32 cellular contexts compared by ENCODE assay signal in the genomic region with DNA sequence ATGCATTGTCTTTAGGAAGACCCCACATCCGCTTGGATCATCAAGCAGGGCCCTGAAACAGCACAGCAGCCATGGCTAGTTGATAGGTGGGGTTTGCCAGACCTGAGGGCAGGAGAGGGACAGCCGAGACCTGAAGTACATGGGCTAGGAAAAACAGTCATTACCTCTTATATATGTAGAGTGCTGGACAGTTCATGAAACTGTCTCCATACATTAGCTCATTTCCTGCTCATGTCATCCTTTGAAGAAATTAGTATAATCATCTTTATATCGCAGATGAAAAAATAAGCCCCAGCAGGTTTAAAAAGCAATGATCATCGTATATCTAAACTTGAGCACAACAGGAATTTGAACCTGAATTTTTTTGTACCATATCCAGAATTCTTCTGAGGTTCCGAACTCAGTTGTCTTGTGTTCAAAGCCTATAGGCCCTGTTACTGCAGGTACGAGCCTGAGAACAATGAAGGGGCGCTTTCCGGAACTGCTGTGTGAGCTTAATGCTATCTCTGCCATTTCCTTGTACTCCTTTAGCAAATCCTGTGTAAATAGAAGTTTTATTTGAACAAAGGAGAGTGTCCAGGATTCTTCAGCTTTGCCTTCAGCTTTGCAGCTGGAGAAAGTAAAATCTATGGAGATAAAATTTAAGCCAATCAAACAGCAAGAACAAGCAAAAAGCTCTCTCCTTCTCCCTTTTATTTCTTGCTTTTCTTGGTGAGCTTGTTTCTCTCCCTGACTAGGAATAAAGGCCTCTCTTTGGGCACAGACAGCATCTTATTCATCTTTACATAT. TPM values are rescaled to one million over a fixed set of nuclear protein-coding genes. Genes with fewer than 3 reads are reported as not detected.
A peak's percentile ranks its signal among the peaks of the same experiment; 100 is the strongest.
DNase-seq lines count a peak whose midpoint lies in the region; ATAC-seq and TF ChIP-seq lines count a peak whose summit lies in the region.
"Had no signal": no experiment of that assay in that cellular context is flagged by ENCODE, and none has a peak within 500 bp of the region (broad histone marks: within the 10 kb centered on the region; RNA-seq: fewer than 3 reads in every experiment).

No MANE protein-coding gene starts in this region.

- peaks cover 54% of the 10 kb centered on the region for H3K4me1 Mint-ChIP-seq in activated T-cell treated with anti-CD3 and anti-CD28 coated beads, Interleukin-2, amount 50 U/mL, for 72 hours (ENCODE audit: low read depth)
- peaks cover 52% of the 10 kb centered on the region for H3K4me1 Mint-ChIP-seq in activated naive CD8-positive, alpha-beta T cell treated with anti-CD3 and anti-CD28 coated beads for 36 hours
- peaks cover 36 to 43% (median 37%) of the 10 kb centered on the region in 3 donors for H3K4me1 Mint-ChIP-seq in T-cell

- H3K27me3 ChIP-seq in hepatocyte: peaks cover 24% of the 10 kb centered on the region
- H3K27me3 ChIP-seq: breast epithelium, esophagus squamous epithelium, MG63, SJSA1, stomach, thyroid gland had no signal

- no peaks in the 10 kb centered on the region for H3K4me1 ChIP-seq in hepatocyte (ENCODE audit: insufficient read depth)
- H3K4me1 ChIP-seq: breast epithelium, HAP-1, stomach, thyroid gland had no signal

- H3K9me2 ChIP-seq in hepatocyte (replicated peaks; ENCODE audit: insufficient read depth): no peaks in the 10 kb centered on the region

- no peak for DNase-seq in activated T-cell treated with anti-CD3 and anti-CD28 coated beads, Interleukin-2, amount 50 U/mL, for 72 hours
- no peak for DNase-seq in activated T-cell treated with anti-CD3 and anti-CD28 coated beads, Interleukin-2, amount 50 U/mL, for 1 hour
- DNase-seq in activated naive CD8-positive, alpha-beta T cell treated with anti-CD3 and anti-CD28 coated beads for 36 hours: no peak
- DNase-seq in hepatocyte (ENCODE audit: low spot score) (peak; percentile 12), middle frontal gyrus (ENCODE audit: extremely low spot score, low spot score) (no peak), NCI-H2196 (lab: John Stamatoyannopoulos, UW; ENCODE audit: unreplicated experiment) (no peak), T-cell (no peak)
- DNase-seq: activated naive CD4-positive, alpha-beta T cell treated with Interleukin-2 at 50 U/mL for 16 hours; activated T-cell treated with anti-CD3 and anti-CD28 coated beads, Interleukin-2, amount 50 U/mL, for 48 hours; amniotic stem cell; CD8-positive, alpha-beta memory T cell; effector memory CD4-positive, alpha-beta T cell; esophagus squamous epithelium; foreskin melanocyte; left cardiac atrium; MG63; NCI-H1105 treated with DMSO at 0.1 percent for 48 hours; NCI-H1930; NCI-H2227 treated with DMSO at 0.1 percent for 48 hours; NCI-H748 treated with DMSO at 0.1 percent for 48 hours; stimulated activated CD4-positive, alpha-beta T cell treated with anti-CD3 and anti-CD28 coated beads, Interleukin-15, amount 100 ng/mL, for 24 hours; stomach; thyroid gland had no signal

- CTCF ChIA-PET in T-cell (lab: Charles Lee): no interaction called here

- ATAC-seq in activated T-cell treated with anti-CD3 and anti-CD28 coated beads, Interleukin-2, amount 50 U/mL, for 72 hours (replicated peaks in 1 of 2): no peak
- no peak for ATAC-seq in GM19324 (IDR thresholded peaks at IDR 0.05; ENCODE audit: low FRiP score, unreplicated experiment)
- ATAC-seq in T-cell (replicated peaks in 1 of 4): no peak
- ATAC-seq: K562, left cardiac atrium had no signal

- no peaks in the 10 kb centered on the region for H3K27me3 Mint-ChIP-seq in activated T-cell treated with anti-CD3 and anti-CD28 coated beads, Interleukin-2, amount 50 U/mL, for 72 hours (ENCODE audit: low read depth)
- H3K27me3 Mint-ChIP-seq in activated naive CD8-positive, alpha-beta T cell treated with anti-CD3 and anti-CD28 coated beads for 36 hours: no peaks in the 10 kb centered on the region
- H3K27me3 Mint-ChIP-seq in T-cell: no peaks in the 10 kb centered on the region
- H3K27me3 Mint-ChIP-seq: B cell; CD8-positive, alpha-beta memory T cell; memory B cell; progenitor cell of endocrine pancreas had no signal

- no peak overlapping the region for H3K4me2 ChIP-seq in hepatocyte

- H3K79me2 ChIP-seq in hepatocyte: no peaks in the 10 kb centered on the region

- H3K27ac Mint-ChIP-seq in activated T-cell treated with anti-CD3 and anti-CD28 coated beads, Interleukin-2, amount 50 U/mL, for 72 hours: peak overlapping the region; percentile 72
- H3K27ac Mint-ChIP-seq in activated naive CD8-positive, alpha-beta T cell treated with anti-CD3 and anti-CD28 coated beads for 36 hours: peak overlapping the region; percentile 40
- H3K27ac Mint-ChIP-seq in T-cell: no peak overlapping the region
- H3K27ac Mint-ChIP-seq: B cell, memory B cell, progenitor cell of endocrine pancreas had no signal

- H3K27ac ChIP-seq in hepatocyte: no peak overlapping the region
- H3K27ac ChIP-seq: breast epithelium, esophagus squamous epithelium, SJSA1, stomach, thyroid gland had no signal

- no peak for TF ChIP-seq CTCF in hepatocyte (IDR thresholded peaks at IDR 0.05; ENCODE audit: poor library complexity)

- H3K4me3 Mint-ChIP-seq in activated T-cell treated with anti-CD3 and anti-CD28 coated beads, Interleukin-2, amount 50 U/mL, for 72 hours: no peak overlapping the region
- no peak overlapping the region for H3K4me3 Mint-ChIP-seq in activated naive CD8-positive, alpha-beta T cell treated with anti-CD3 and anti-CD28 coated beads for 36 hours
- H3K4me3 Mint-ChIP-seq in T-cell: no peak overlapping the region
- H3K4me3 Mint-ChIP-seq: B cell; CD8-positive, alpha-beta memory T cell; memory B cell had no signal

- no peaks in the 10 kb centered on the region for H4K20me1 ChIP-seq in hepatocyte (ENCODE audit: insufficient read depth, poor library complexity, severe bottlenecking)

- POLR2A ChIA-PET in T-cell (lab: Charles Lee): interaction anchor here in 1 of 2 donors (0.6 to 0.8 kb wide), 2 partner anchors 16 to 32 kb away, joined by 3 to 4 read pairs; partner anchors contain the start of gene DUSP10

- H3K9me3 ChIP-seq in hepatocyte (ENCODE audit: low read depth): no peaks in the 10 kb centered on the region
- H3K9me3 ChIP-seq: breast epithelium, esophagus squamous epithelium, HAP-1, MG63, SJSA1, stomach, thyroid gland had no signal

- no peaks in the 10 kb centered on the region for H3K36me3 ChIP-seq in hepatocyte (replicated peaks; ENCODE audit: insufficient read depth, low read depth)
- H3K36me3 ChIP-seq: breast epithelium, esophagus squamous epithelium, HAP-1, MG63, SJSA1, stomach, thyroid gland had no signal

- WGBS in hepatocyte (ENCODE audit: low lambda C conversion rate, missing lambda C conversion rate): 74% methylated on average over 8 of the region's 8 CpGs

- H3K4me3 ChIP-seq in hepatocyte: no peak overlapping the region
- H3K4me3 ChIP-seq: breast epithelium, esophagus squamous epithelium, HAP-1, K562, MG63, SJSA1, stomach, thyroid gland had no signal

- H3K9me3 Mint-ChIP-seq in activated T-cell treated with anti-CD3 and anti-CD28 coated beads, Interleukin-2, amount 50 U/mL, for 72 hours: no peaks in the 10 kb centered on the region
- peaks cover 6% of the 10 kb centered on the region for H3K9me3 Mint-ChIP-seq in activated naive CD8-positive, alpha-beta T cell treated with anti-CD3 and anti-CD28 coated beads for 36 hours
- H3K9me3 Mint-ChIP-seq in T-cell: no peaks in the 10 kb centered on the region
- H3K9me3 Mint-ChIP-seq: CD8-positive, alpha-beta memory T cell; memory B cell had no signal

- H2AFZ ChIP-seq in hepatocyte: peak overlapping the region; percentile 69

- H3K36me3 Mint-ChIP-seq in activated T-cell treated with anti-CD3 and anti-CD28 coated beads, Interleukin-2, amount 50 U/mL, for 72 hours (ENCODE audit: insufficient read depth in 2 of 2): peaks cover 0 to 2% of the 10 kb centered on the region in 2 donors
- H3K36me3 Mint-ChIP-seq in activated naive CD8-positive, alpha-beta T cell treated with anti-CD3 and anti-CD28 coated beads for 36 hours: peaks cover 14% of the 10 kb centered on the region
- no peaks in the 10 kb centered on the region for H3K36me3 Mint-ChIP-seq in T-cell
- H3K36me3 Mint-ChIP-seq: CD8-positive, alpha-beta memory T cell; memory B cell had no signal

RNA-seq across cellular contexts. Expression of gene DUSP10, which starts 32.4 kb away (rescaled TPM):
- 10 to 100 TPM; 14.3 TPM for total RNA-seq in activated T-cell treated with anti-CD3 and anti-CD28 coated beads, Interleukin-2, amount 50 U/mL, for 72 hours
- 10 to 100 TPM; 32.7 to 33.0 TPM for total RNA-seq in activated naive CD8-positive, alpha-beta T cell treated with anti-CD3 and anti-CD28 coated beads for 36 hours
- total RNA-seq in hepatocyte (16.5 and 17.6 TPM in 2 replicates), T-cell (10 to 100 TPM in 2 of 5 donors, 1 to 10 TPM in 3; 5.2 to 64.2 (median 6.0) TPM)
- 13.1 and 14.9 TPM in 2 replicates for polyA plus RNA-seq in hepatocyte
- total RNA-seq: G401 had no signal

Comparison
In these comparisons a context has a peak if more than half of its experiments do, and no peak if none do; other contexts are left out.
1. H3K27ac Mint-ChIP-seq: peak in activated T-cell treated with anti-CD3 and anti-CD28 coated beads, Interleukin-2, amount 50 U/mL, for 72 hours (single experiment) and activated naive CD8-positive, alpha-beta T cell treated with anti-CD3 and anti-CD28 coated beads for 36 hours (single experiment); none in T-cell (0 of 2).